9 cellular contexts compared by ENCODE assay signal in the genomic region with DNA sequence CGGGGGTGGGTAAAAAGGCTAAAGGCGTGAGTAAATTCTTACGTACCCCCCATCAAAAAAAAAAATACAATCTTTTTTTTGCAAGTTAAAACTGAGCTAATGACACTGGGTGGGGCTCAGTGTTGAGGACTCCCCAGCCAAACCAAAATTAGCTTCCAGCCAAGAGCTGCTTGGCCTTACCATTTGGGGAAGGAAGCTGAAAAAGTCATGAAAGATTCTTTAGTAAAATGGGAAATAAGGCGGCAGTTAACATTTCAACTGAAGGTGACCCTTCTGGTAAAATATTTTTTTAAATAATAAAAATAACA. TPM values are rescaled to one million over a fixed set of nuclear protein-coding genes. Genes with fewer than 3 reads are reported as not detected.
DNase-seq lines count a peak whose midpoint lies in the region; ATAC-seq and TF ChIP-seq lines count a peak whose summit lies in the region.
"Had no signal": no experiment of that assay in that cellular context is flagged by ENCODE, and none has a peak within 500 bp of the region (broad histone marks: within the 10 kb centered on the region; RNA-seq: fewer than 3 reads in every experiment).

No MANE protein-coding gene starts in this region.

- peaks cover 98% of the 10 kb centered on the region for H4K20me1 ChIP-seq in Loucy (ENCODE audit: insufficient read depth, low read length, poor library complexity, severe bottlenecking)

- H3K4me3 ChIP-seq in AG10803 (ENCODE audit: low read length) (peak overlapping the region; percentile 3; the same call in 1 of the 2 replicates), Loucy (ENCODE audit: low read length, poor library complexity, severe bottlenecking) (peak overlapping the region; percentile 49), body of pancreas (no peak overlapping the region), mucosa of rectum (ENCODE audit: low read length in 2 of 2) (peak overlapping the region in 1 of 2 donors; percentile 17)

- 78 to 88% methylated on average over 4 of the region's 4 CpGs for WGBS in body of pancreas, 2 donors

- H3K36me3 ChIP-seq in Loucy (ENCODE audit: insufficient read depth, low read length) (peaks cover 60% of the 10 kb centered on the region), body of pancreas (replicated peaks in 1 of 2; ENCODE audit: insufficient read depth in 1 of 2, low read depth in 2 of 2) (no peaks in the 10 kb centered on the region), mucosa of rectum (ENCODE audit: control insufficient read depth in 2 of 2, insufficient read depth in 2 of 2, low read length in 2 of 2) (peaks cover 8 to 11% of the 10 kb centered on the region in 2 donors)

- ATAC-seq in body of pancreas (no peak), GM18498 (IDR thresholded peaks at IDR 0.05; ENCODE audit: unreplicated experiment) (no peak)

- H3K27ac ChIP-seq in body of pancreas (peak overlapping the region in 3 of 4 donors; percentile 86 to 91 (median 91)), mucosa of rectum (ENCODE audit: low read depth in 2 of 2, low read length in 2 of 2) (peak overlapping the region; percentile 67 to 92)

- H3K9ac ChIP-seq in Loucy (ENCODE audit: low read depth, low read length, poor library complexity, severe bottlenecking) (peak overlapping the region; percentile 52), mucosa of rectum (ENCODE audit: low read depth in 1 of 2, low read length in 2 of 2) (peak overlapping the region in 1 of 2 donors; percentile 26)

- H3K4me1 ChIP-seq in Loucy (ENCODE audit: insufficient read depth, low read length, poor library complexity, severe bottlenecking) (peaks cover 72% of the 10 kb centered on the region), body of pancreas (peaks cover 85% of the 10 kb centered on the region), mucosa of rectum (ENCODE audit: control insufficient read depth in 2 of 2, insufficient read depth in 2 of 2, low read length in 2 of 2) (peaks cover 82 to 92% of the 10 kb centered on the region in 2 donors)

- H3K27me3 ChIP-seq in Loucy (ENCODE audit: insufficient read depth, low read length, poor library complexity, severe bottlenecking) (no peaks in the 10 kb centered on the region), body of pancreas (no peaks in the 10 kb centered on the region), mucosa of rectum (ENCODE audit: control insufficient read depth in 2 of 2, insufficient read depth in 2 of 2, low read length in 2 of 2) (no peaks in the 10 kb centered on the region)

- intact Hi-C loops in body of pancreas (cut with DNase I), result no loop called here

- peak overlapping the region; percentile 60 for H3K4me2 ChIP-seq in Loucy (ENCODE audit: low read depth, low read length, poor library complexity, severe bottlenecking)

- H3F3A ChIP-seq in Loucy (ENCODE audit: low read depth), result no peaks in the 10 kb centered on the region

- no peak for TF ChIP-seq POLR2A in body of pancreas (IDR thresholded peaks at IDR 0.05)

- H3K9me3 ChIP-seq in Loucy (ENCODE audit: insufficient read depth, low read depth, low read length) (no peaks in the 10 kb centered on the region), body of pancreas (no peaks in the 10 kb centered on the region), mucosa of rectum (ENCODE audit: control insufficient read depth in 2 of 2, low read length in 2 of 2) (no peaks in the 10 kb centered on the region)

- H2AFZ ChIP-seq in Loucy (ENCODE audit: low read length), result no peak overlapping the region

- H3K9me2 ChIP-seq in Loucy (replicated peaks; ENCODE audit: low read depth, low read length), result no peaks in the 10 kb centered on the region

- H3K79me2 ChIP-seq in Loucy (ENCODE audit: insufficient read depth, low read length), result peaks cover 100% of the 10 kb centered on the region

- DNase-seq in AG10803 (ENCODE audit: low read depth) (no peak), body of pancreas (no peak), NCI-H2107 (lab: John Stamatoyannopoulos, UW) (no peak), NCI-H2227 (lab: John Stamatoyannopoulos, UW; ENCODE audit: unreplicated experiment) (no peak), NCI-H2227 treated with DMSO at 0.1 percent for 48 hours (lab: John Stamatoyannopoulos, UW) (no peak)
- DNase-seq: NCI-H446 had no signal

- TF ChIP-seq CTCF in AG10803 (conservative IDR thresholded peaks at IDR 0.05; ENCODE audit: low read length) (no peak), Loucy (conservative IDR thresholded peaks at IDR 0.05; ENCODE audit: low read length) (no peak), body of pancreas (IDR thresholded peaks at IDR 0.05) (no peak)

RNA-seq across cellular contexts. Expression of gene SMAD7, which starts 16.4 kb away (rescaled TPM):
- 10 to 100 TPM; 23.3 to 44.5 TPM for total RNA-seq in body of pancreas

Comparison
In these comparisons a context has a peak if more than half of its experiments do, and no peak if none do; other contexts are left out.
1. H3K4me3 ChIP-seq: peak in AG10803 (single experiment) and Loucy (single experiment); none in body of pancreas (0 of 2).